ENCODE assay signal across 1 cellular context in genomic region chr3:189167027-189167766, GRCh38.
A peak's percentile ranks its signal among the peaks of the same experiment; 100 is the strongest.
TF ChIP-seq lines count a peak whose summit lies in the region.

No MANE protein-coding gene starts in this region.

TF ChIP-seq in HCT116, 20 proteins besides CTCF, POLR2A, EP300 and RAD21 (continued from another document):
- TF ChIP-seq YY1 (IDR thresholded peaks at IDR 0.05; ENCODE audit: extremely low read depth, insufficient replicate concordance, low read depth, low read length) (peak; percentile 65), CEBPB (IDR thresholded peaks at IDR 0.05; ENCODE audit: low read depth) (0 out of 2 replicates have a peak, but pooled peaks have one; percentile 39), ATF3 (IDR thresholded peaks at IDR 0.05) (no peak), MAX (IDR thresholded peaks at IDR 0.05) (no peak), FOSL1 (IDR thresholded peaks at IDR 0.05; ENCODE audit: low read depth) (peak; percentile 86), POLR2AphosphoS5 (IDR thresholded peaks at IDR 0.05; ENCODE audit: low read depth, low read length) (peak; percentile 56; the same call in 1 of the 2 replicates)
